Comparison of ENCODE assay signal across 14 cellular contexts in genomic region chr9:87525546-87526303, GRCh38. TPM values are rescaled to one million over a fixed set of nuclear protein-coding genes. Genes with fewer than 3 reads are reported as not detected.
DNase-seq lines count a peak whose midpoint lies in the region; ATAC-seq and TF ChIP-seq lines count a peak whose summit lies in the region.
"Had no signal": no experiment of that assay in that cellular context is flagged by ENCODE, and none has a peak within 500 bp of the region (broad histone marks: within the 10 kb centered on the region; RNA-seq: fewer than 3 reads in every experiment).

No MANE protein-coding gene starts in this region.

- no peak overlapping the region for H4K5ac ChIP-seq in mesendoderm (ENCODE audit: low read length)

- in situ Hi-C loops in KBM-7 (cut with MboI; ENCODE audit: low pct_unique_long_range_greater_than_20kb, low sequenced_read_pairs), result no loop called here

- POLR2A ChIA-PET in HEK293 (lab: Yijun Ruan, JAX), result no interaction called here
- POLR2A ChIA-PET in CD8-positive, alpha-beta T cell (lab: Charles Lee), result interaction anchor here (0.6 kb wide), 1 partner anchor 102 kb away, joined by 3 read pairs; no protein-coding TSS in a partner anchor

- TF ChIP-seq CTCF in HEK293 (tag by site-specific recombination; IDR thresholded peaks at IDR 0.05) (no peak), endodermal cell (conservative IDR thresholded peaks at IDR 0.05) (no peak)
- no peak for TF ChIP-seq CTCF in CD8-positive, alpha-beta T cell (IDR thresholded peaks at IDR 0.05)

- peaks cover 44% of the 10 kb centered on the region for H3K4me1 Mint-ChIP-seq in endodermal cell
- H3K4me1 Mint-ChIP-seq in CD8-positive, alpha-beta T cell (ENCODE audit: low read depth), result peaks cover 1% of the 10 kb centered on the region

- peak overlapping the region; percentile 77 for H3K27ac Mint-ChIP-seq in endodermal cell
- H3K27ac Mint-ChIP-seq in CD8-positive, alpha-beta T cell, result no peak overlapping the region
- H3K27ac Mint-ChIP-seq: HFFc6 had no signal

- H2AK5ac ChIP-seq in mesendoderm (ENCODE audit: low read length), result no peak overlapping the region

- ATAC-seq in CD8-positive, alpha-beta T cell, result no peak
- ATAC-seq: A549 had no signal

- H3K4me3 Mint-ChIP-seq in endodermal cell, result no peak overlapping the region
- H3K4me3 Mint-ChIP-seq in CD8-positive, alpha-beta T cell, result no peak overlapping the region
- H3K4me3 Mint-ChIP-seq: H9, HFFc6 had no signal

- no peak overlapping the region for H3K18ac ChIP-seq in mesendoderm (ENCODE audit: low read length)

- intact Hi-C loops in CD8-positive, alpha-beta T cell (cut with DNase I, micrococcal nuclease), result no loop called here

- no peak overlapping the region for H4K8ac ChIP-seq in mesendoderm (ENCODE audit: low read depth, low read length)

- H3K27me3 ChIP-seq in endodermal cell (ENCODE audit: control insufficient read depth, insufficient read depth, low read length, poor library complexity, severe bottlenecking) (no peaks in the 10 kb centered on the region), mesendoderm (ENCODE audit: insufficient read depth, low read length, poor library complexity) (no peaks in the 10 kb centered on the region)
- H3K27me3 ChIP-seq in CD8-positive, alpha-beta T cell (ENCODE audit: insufficient read depth, low read length), result no peaks in the 10 kb centered on the region
- H3K27me3 ChIP-seq: BLaER1 had no signal

- H3K79me1 ChIP-seq in mesendoderm (ENCODE audit: low read length), result peaks cover 33% of the 10 kb centered on the region

- H3K27me3 Mint-ChIP-seq in endodermal cell (ENCODE audit: insufficient read depth), result no peaks in the 10 kb centered on the region
- no peaks in the 10 kb centered on the region for H3K27me3 Mint-ChIP-seq in CD8-positive, alpha-beta T cell (ENCODE audit: low read depth)

- no peak overlapping the region for H3K4me2 ChIP-seq in mesendoderm (ENCODE audit: low read length)
- H3K4me2 ChIP-seq: A549, BLaER1 had no signal

- CTCF ChIA-PET in HEK293 (lab: Yijun Ruan, JAX), result no interaction called here
- CTCF ChIA-PET in CD8-positive, alpha-beta T cell (lab: Charles Lee), result no interaction called here

- 55 to 66% methylated on average over 5 to 8 of the region's 9 CpGs for WGBS in endodermal cell (ENCODE audit: insufficient coverage in 1 of 2, insufficient read length in 1 of 2), 2 experiments
- WGBS in mesendoderm (ENCODE audit: extremely low coverage, insufficient coverage, low lambda C conversion rate), result no CpG with 5 or more reads among the region's 9 CpGs

- H3K9me3 ChIP-seq in HEK293 (ENCODE audit: control insufficient read depth, insufficient read depth, low read depth, low read length), result no peaks in the 10 kb centered on the region
- no peaks in the 10 kb centered on the region for H3K9me3 ChIP-seq in endodermal cell (ENCODE audit: control insufficient read depth, low read length)
- no peaks in the 10 kb centered on the region for H3K9me3 ChIP-seq in CD8-positive, alpha-beta T cell (ENCODE audit: low read length)
- H3K9me3 ChIP-seq: A549 had no signal

- no peak overlapping the region for H3K23ac ChIP-seq in mesendoderm (ENCODE audit: low read length)

- no peak overlapping the region for H3K4ac ChIP-seq in mesendoderm (ENCODE audit: low read depth, low read length)

- no peak overlapping the region for H2BK5ac ChIP-seq in mesendoderm (ENCODE audit: low read length)

- H3K9me3 Mint-ChIP-seq in endodermal cell, result peaks cover 2% of the 10 kb centered on the region
- no peaks in the 10 kb centered on the region for H3K9me3 Mint-ChIP-seq in CD8-positive, alpha-beta T cell
- H3K9me3 Mint-ChIP-seq: H9 had no signal

- no peak overlapping the region for H3K27ac ChIP-seq in HEK293 (ENCODE audit: extremely low read depth, low read depth, low read length)
- H3K27ac ChIP-seq in endodermal cell (ENCODE audit: low read depth, low read length), result no peak overlapping the region
- H3K27ac ChIP-seq in mesendoderm (ENCODE audit: low read depth, low read length), result no peak overlapping the region
- no peak overlapping the region for H3K27ac ChIP-seq in CD8-positive, alpha-beta T cell (ENCODE audit: low read depth, low read length)
- H3K27ac ChIP-seq: A549, BLaER1, GM23248 had no signal

- H3K4me1 ChIP-seq in HEK293 (ENCODE audit: control insufficient read depth, insufficient read depth, low read length), result peaks cover 6% of the 10 kb centered on the region; the same call in 1 of the 2 replicates
- peaks cover 5% of the 10 kb centered on the region for H3K4me1 ChIP-seq in endodermal cell (ENCODE audit: control insufficient read depth, insufficient read depth, low read length)
- H3K4me1 ChIP-seq in mesendoderm (ENCODE audit: control insufficient read depth, low read depth, low read length), result peaks cover 12% of the 10 kb centered on the region
- no peaks in the 10 kb centered on the region for H3K4me1 ChIP-seq in CD8-positive, alpha-beta T cell (ENCODE audit: insufficient read depth, low read length)

- DNase-seq in endodermal cell (peak; percentile 88), mesendoderm (peak; percentile 75), NCI-H2029 treated with DMSO at 0.1 percent for 48 hours (lab: John Stamatoyannopoulos, UW) (no peak), epidermal melanocyte (ENCODE audit: insufficient read length, low spot score) (no peak), KBM-7 (no peak)
- no peak for DNase-seq in CD8-positive, alpha-beta T cell
- DNase-seq: AML-193, DMS53, GM23248, H9, HFFc6 had no signal

- H2BK15ac ChIP-seq in mesendoderm (replicated peaks; ENCODE audit: low read depth), result no peak overlapping the region

- H3K56ac ChIP-seq in mesendoderm (ENCODE audit: low read length), result no peak overlapping the region

- H2BK120ac ChIP-seq in mesendoderm (ENCODE audit: low read depth, low read length), result no peak overlapping the region

- H3K79me2 ChIP-seq in mesendoderm (ENCODE audit: control insufficient read depth, insufficient read depth, low read length), result peaks cover 52% of the 10 kb centered on the region

- peaks cover 0 to 5% of the 10 kb centered on the region in 2 experiments; a peak in 1 of 3 replicates for H3K36me3 ChIP-seq in HEK293 (ENCODE audit: control insufficient read depth in 2 of 2, insufficient read depth in 1 of 2, low read length in 2 of 2)
- peaks cover 42% of the 10 kb centered on the region for H3K36me3 ChIP-seq in endodermal cell (ENCODE audit: control insufficient read depth, insufficient read depth, low read length)
- no peaks in the 10 kb centered on the region for H3K36me3 ChIP-seq in mesendoderm (ENCODE audit: control insufficient read depth, insufficient read depth, low read length)
- H3K36me3 ChIP-seq in CD8-positive, alpha-beta T cell (ENCODE audit: insufficient read depth, low read length), result no peaks in the 10 kb centered on the region
- H3K36me3 ChIP-seq: BLaER1 had no signal

- no peak overlapping the region for H3K9ac ChIP-seq in endodermal cell (ENCODE audit: extremely low read depth, low read length, poor library complexity, severe bottlenecking)
- H3K9ac ChIP-seq in mesendoderm (ENCODE audit: low read length), result no peak overlapping the region
- H3K9ac ChIP-seq: BLaER1, GM23248 had no signal

- H3K4me3 ChIP-seq in HEK293 (ENCODE audit: low read depth, low read length), result no peak overlapping the region
- H3K4me3 ChIP-seq in endodermal cell (ENCODE audit: low read length), result no peak overlapping the region
- H3K4me3 ChIP-seq in mesendoderm (ENCODE audit: low read length), result no peak overlapping the region
- no peak overlapping the region for H3K4me3 ChIP-seq in CD8-positive, alpha-beta T cell (ENCODE audit: low read depth, low read length)
- H3K4me3 ChIP-seq: A549, BLaER1, GM23248 had no signal

- peaks cover 36% of the 10 kb centered on the region for H3K36me3 Mint-ChIP-seq in endodermal cell (ENCODE audit: low read depth)
- H3K36me3 Mint-ChIP-seq in CD8-positive, alpha-beta T cell, result no peaks in the 10 kb centered on the region

TF ChIP-seq in HEK293, 187 proteins besides CTCF, POLR2A, EP300 and RAD21:
- TF ChIP-seq ZSCAN4 (tag by site-specific recombination; IDR thresholded peaks at IDR 0.05), result no peak
- peak; percentile 84 for TF ChIP-seq ZIC2 (tag by site-specific recombination; IDR thresholded peaks at IDR 0.05)
TF ChIP-seq in HEK293: peak in this region for 1.

RNA-seq across cellular contexts. Expression of gene DAPK1, which starts 28.1 kb away (rescaled TPM):
- 100 to 1,000 TPM; 117 to 139 TPM for total RNA-seq in endodermal cell
- polyA plus RNA-seq in endodermal cell (2013, experiment 1 of 2), result 39.1 TPM
- polyA plus RNA-seq in endodermal cell (2013, experiment 2 of 2), result 33.2 TPM
- polyA plus RNA-seq in mesendoderm (2013, experiment 1 of 2), result 58.2 TPM
- polyA plus RNA-seq in mesendoderm (2013, experiment 2 of 2), result 58.7 TPM
- under 1 TPM; 0.14 to 0.27 TPM for total RNA-seq in CD8-positive, alpha-beta T cell

Comparison
In these comparisons a context has a peak if more than half of its experiments do, and no peak if none do; other contexts are left out.
1. DNase-seq: peak in endodermal cell (single experiment) and mesendoderm (single experiment); none in NCI-H2029 treated with DMSO at 0.1 percent for 48 hours (single experiment), epidermal melanocyte (single experiment), CD8-positive, alpha-beta T cell (0 of 7) and KBM-7 (single experiment).
2. RNA of gene DAPK1, which starts 28.1 kb away (total RNA-seq): 117 to 139 TPM in endodermal cell; 0.14 to 0.27 TPM in CD8-positive, alpha-beta T cell; every median in the first group is over 10 times any median in the second.